ENCODE assay signal across 1 cellular context in genomic region chrX:154382483-154383069, GRCh38.
TF ChIP-seq lines count a peak whose summit lies in the region.

No MANE protein-coding gene starts in this region.

TF ChIP-seq in IMR-90, 13 proteins besides CTCF, POLR2A, EP300 and RAD21:
- TF ChIP-seq CHD1 (IDR thresholded peaks at IDR 0.05; ENCODE audit: low read depth, low read length) (no peak), USF2 (IDR thresholded peaks at IDR 0.05; ENCODE audit: low read depth, low read length) (no peak), CEBPB (IDR thresholded peaks at IDR 0.05; ENCODE audit: low read depth, low read length) (no peak)
